8 cellular contexts compared by ENCODE assay signal in genomic region chr7:106009511-106010226, GRCh38. TPM values are rescaled to one million over a fixed set of nuclear protein-coding genes. Genes with fewer than 3 reads are reported as not detected.
A peak's percentile ranks its signal among the peaks of the same experiment; 100 is the strongest.
DNase-seq lines count a peak whose midpoint lies in the region; ATAC-seq and TF ChIP-seq lines count a peak whose summit lies in the region.

No MANE protein-coding gene starts in this region.

- peak overlapping the region; percentile 79 for H4K91ac ChIP-seq in IMR-90 (ENCODE audit: insufficient read depth, low read depth, low read length)

- H3K9me3 ChIP-seq in IMR-90 (ENCODE audit: control insufficient read depth, insufficient read depth, low read length): peaks cover 6% of the 10 kb centered on the region
- no peaks in the 10 kb centered on the region for H3K9me3 ChIP-seq in osteoblast (ENCODE audit: low read depth, low read length)
- H3K9me3 ChIP-seq in suprapubic skin: no peaks in the 10 kb centered on the region

- H3K4me1 ChIP-seq in IMR-90 (ENCODE audit: control insufficient read depth, insufficient read depth, low read length): peaks cover 26% of the 10 kb centered on the region
- peaks cover 27% of the 10 kb centered on the region for H3K4me1 ChIP-seq in osteoblast (ENCODE audit: insufficient read depth, low read length)
- peaks cover 17% of the 10 kb centered on the region for H3K4me1 ChIP-seq in suprapubic skin

- H2BK15ac ChIP-seq in IMR-90 (ENCODE audit: low read depth, low read length): 0 out of 3 replicates have a peak overlapping the region, but pooled peaks have one; percentile 39

- BruUV-seq in IMR-90 (replicated peaks; lab: Mats Ljungman, UMichigan): no TSS peak

- no peak for TF ChIP-seq POLR2A in IMR-90 (IDR thresholded peaks at IDR 0.05; ENCODE audit: low read depth, low read length)
- no peak for TF ChIP-seq POLR2A in suprapubic skin (IDR thresholded peaks at IDR 0.05)

- H3K4me1 Mint-ChIP-seq in activated naive CD4-positive, alpha-beta T cell treated with anti-CD3 and anti-CD28 coated beads, Interleukin-2, amount 10 ng/mL, durations not matched to agents 7 days and 5 days: peaks cover 39% of the 10 kb centered on the region

- intact Hi-C loops in IMR-90 (cut with micrococcal nuclease): loop anchor here (1.0 kb wide), 6 partner anchors 30 to 357 kb away; partner anchors contain the start of gene ATXN7L1

- peak overlapping the region; percentile 92 for H2BK20ac ChIP-seq in IMR-90 (ENCODE audit: low read depth, low read length)

- no peak for TF ChIP-seq EP300 in suprapubic skin (IDR thresholded peaks at IDR 0.05)

- peaks cover 20% of the 10 kb centered on the region for H3K9me1 ChIP-seq in IMR-90 (ENCODE audit: insufficient read depth, low read length)

- peak; percentile 87 for TF ChIP-seq RAD21 in IMR-90 (IDR thresholded peaks at IDR 0.05; ENCODE audit: low read length)

- H4K8ac ChIP-seq in IMR-90 (ENCODE audit: low read depth in 2 of 2, low read length in 2 of 2): peak overlapping the region in 1 of 2 experiments; percentile 80; a peak in 2 of 4 replicates

- H2AFZ ChIP-seq in IMR-90 (replicated peaks; ENCODE audit: low read length, poor library complexity): peak overlapping the region; percentile 67
- H2AFZ ChIP-seq in osteoblast (ENCODE audit: low read length): peak overlapping the region; percentile 90

- H3K23ac ChIP-seq in IMR-90 (ENCODE audit: low read depth, low read length): peak overlapping the region; percentile 72

- peaks cover 5% of the 10 kb centered on the region for H3K36me3 Mint-ChIP-seq in activated naive CD4-positive, alpha-beta T cell treated with anti-CD3 and anti-CD28 coated beads, Interleukin-2, amount 10 ng/mL, durations not matched to agents 7 days and 5 days

- H2BK120ac ChIP-seq in IMR-90 (ENCODE audit: low read depth, low read length): peak overlapping the region; percentile 90

- no peaks in the 10 kb centered on the region for H3K79me2 ChIP-seq in osteoblast (ENCODE audit: insufficient read depth, low read length)

- WGBS in IMR-90 (ENCODE audit: extremely low coverage in 2 of 2, insufficient read length in 1 of 2), 2 experiments: 0% methylated on average over 20 of the region's 29 CpGs; no CpG with 5 or more reads in 1 of the 2 experiments
- 5% methylated on average over 4 of the region's 29 CpGs for WGBS in suprapubic skin

- H4K5ac ChIP-seq in IMR-90 (ENCODE audit: low read depth, low read length): peak overlapping the region; percentile 85; the same call in 1 of the 2 replicates

- peak overlapping the region; percentile 88 for H3K14ac ChIP-seq in IMR-90 (replicated peaks; ENCODE audit: low read depth, low read length)

- CTCF ChIA-PET in IMR-90 (lab: Yijun Ruan, JAX): interaction anchor here (0.6 to 1.0 kb wide), 8 partner anchors 10 to 419 kb away, joined by 3 to 5 read pairs (median 4); no protein-coding TSS in a partner anchor
- CTCF ChIA-PET in activated naive CD4-positive, alpha-beta T cell treated with anti-CD3 and anti-CD28 coated beads, Interleukin-2, amount 10 ng/mL, durations not matched to agents 7 days and 5 days (lab: Charles Lee): interaction anchor here (0.7 to 6.5 kb wide), 7 partner anchors 34 to 353 kb away, joined by 3 to 101 read pairs (median 3); no protein-coding TSS in a partner anchor

- dilution Hi-C loops in IMR-90 (cut with HindIII; ENCODE audit: low sequenced_read_pairs, unreplicated experiment): no loop called here

- H3K27ac Mint-ChIP-seq in activated naive CD4-positive, alpha-beta T cell treated with anti-CD3 and anti-CD28 coated beads, Interleukin-2, amount 10 ng/mL, durations not matched to agents 7 days and 5 days: no peak overlapping the region

- no peaks in the 10 kb centered on the region for H4K20me1 ChIP-seq in IMR-90 (ENCODE audit: insufficient read depth, low read length)
- no peaks in the 10 kb centered on the region for H4K20me1 ChIP-seq in osteoblast (ENCODE audit: insufficient read depth, low read length)

- peak overlapping the region; percentile 23; the same call in 1 of the 2 replicates for H3K9ac ChIP-seq in IMR-90 (ENCODE audit: low read depth, low read length)

- ATAC-seq in GM19397 (IDR thresholded peaks at IDR 0.05; ENCODE audit: unreplicated experiment) (peak; percentile 83), IMR-90 (ENCODE audit: low read depth) (peak; percentile 84)

- POLR2A ChIA-PET in IMR-90 (lab: Charles Lee; ENCODE audit: unreplicated experiment): no interaction called here

- DNase-seq in Ammon's horn (ENCODE audit: low spot score) (peak; percentile 83), IMR-90 (peak; percentile 98), SHP77 treated with DMSO at 0.1 percent for 48 hours (lab: John Stamatoyannopoulos, UW) (peak; percentile 47), globus pallidus (ENCODE audit: low spot score) (peak; percentile 71), osteoblast (ENCODE audit: insufficient read length, low spot score, missing footprints) (peak; percentile 96), suprapubic skin (ENCODE audit: low spot score in 2 of 2) (peak; percentile 81 to 90)
- DNase-seq in activated naive CD4-positive, alpha-beta T cell treated with anti-CD3 and anti-CD28 coated beads, Interleukin-2, amount 10 ng/mL, durations not matched to agents 7 days and 5 days: peak; percentile 84

- peak overlapping the region; percentile 42 for H3K4me2 ChIP-seq in IMR-90 (ENCODE audit: low read depth, low read length)
- peak overlapping the region; percentile 67 for H3K4me2 ChIP-seq in osteoblast (ENCODE audit: insufficient read depth, low read length)

- H3K4ac ChIP-seq in IMR-90 (ENCODE audit: low read depth, low read length): peak overlapping the region; percentile 83

- H2AK5ac ChIP-seq in IMR-90 (ENCODE audit: low read depth, low read length): peak overlapping the region; percentile 67

- H3K27me3 ChIP-seq in IMR-90 (ENCODE audit: control insufficient read depth, insufficient read depth, low read length): no peaks in the 10 kb centered on the region
- peaks cover 13% of the 10 kb centered on the region for H3K27me3 ChIP-seq in osteoblast (ENCODE audit: insufficient read depth, low read length)
- H3K27me3 ChIP-seq in suprapubic skin: no peaks in the 10 kb centered on the region

- H3K36me3 ChIP-seq in IMR-90 (ENCODE audit: control insufficient read depth, insufficient read depth, low read length): no peaks in the 10 kb centered on the region
- no peaks in the 10 kb centered on the region for H3K36me3 ChIP-seq in osteoblast (ENCODE audit: insufficient read depth, low read length)
- no peaks in the 10 kb centered on the region for H3K36me3 ChIP-seq in suprapubic skin

- H3K27ac ChIP-seq in IMR-90 (ENCODE audit: insufficient read depth, low read length): peak overlapping the region; percentile 95
- peak overlapping the region; percentile 68 for H3K27ac ChIP-seq in osteoblast (ENCODE audit: low read depth, low read length)
- no peak overlapping the region for H3K27ac ChIP-seq in suprapubic skin

- H2AK9ac ChIP-seq in IMR-90 (replicated peaks; ENCODE audit: low read depth, low read length, poor library complexity): peak overlapping the region; percentile 6

- TF ChIP-seq CTCF in IMR-90 (conservative IDR thresholded peaks at IDR 0.05; ENCODE audit: low read depth, low read length) (peak; percentile 98), osteoblast (IDR thresholded peaks at IDR 0.05; ENCODE audit: extremely low read depth, low read depth, low read length) (peak; percentile 95), suprapubic skin (IDR thresholded peaks at IDR 0.05) (peak; percentile 65 to 96)

- H3K18ac ChIP-seq in IMR-90 (ENCODE audit: low read depth, low read length): peak overlapping the region; percentile 89; the same call in 1 of the 2 replicates

- peaks cover 39% of the 10 kb centered on the region for H3K27me3 Mint-ChIP-seq in activated naive CD4-positive, alpha-beta T cell treated with anti-CD3 and anti-CD28 coated beads, Interleukin-2, amount 10 ng/mL, durations not matched to agents 7 days and 5 days

- peak overlapping the region; percentile 55; the same call in 1 of the 2 replicates for H3K56ac ChIP-seq in IMR-90 (ENCODE audit: extremely low read depth, insufficient read depth, low read length)

- no peaks in the 10 kb centered on the region for H3K79me1 ChIP-seq in IMR-90 (ENCODE audit: low read depth in 1 of 2, low read length in 2 of 2)

- H3K9me3 Mint-ChIP-seq in activated naive CD4-positive, alpha-beta T cell treated with anti-CD3 and anti-CD28 coated beads, Interleukin-2, amount 10 ng/mL, durations not matched to agents 7 days and 5 days: peaks cover 20% of the 10 kb centered on the region

- in situ Hi-C loops in IMR-90 (cut with MboI; ENCODE audit: low sequenced_read_pairs): loop anchor here (5.0 kb wide), 1 partner anchor 242 kb away; no protein-coding TSS in a partner anchor

- H3K4me3 ChIP-seq in IMR-90 (ENCODE audit: insufficient read depth, low read depth, low read length) (no peak overlapping the region), osteoblast (ENCODE audit: insufficient read depth, low read length) (peak overlapping the region; percentile 48), suprapubic skin (no peak overlapping the region)

- H3K4me3 Mint-ChIP-seq in activated naive CD4-positive, alpha-beta T cell treated with anti-CD3 and anti-CD28 coated beads, Interleukin-2, amount 10 ng/mL, durations not matched to agents 7 days and 5 days: no peak overlapping the region

- H2BK5ac ChIP-seq in IMR-90 (ENCODE audit: low read depth, low read length, poor library complexity, severe bottlenecking): peak overlapping the region; percentile 81

TF ChIP-seq in IMR-90, 13 proteins besides CTCF, POLR2A, EP300 and RAD21 (continues in another document):
- TF ChIP-seq MAFK (IDR thresholded peaks at IDR 0.05; ENCODE audit: low read depth, low read length): peak; percentile 58; the same call in 1 of the 2 replicates
- TF ChIP-seq NFE2L2 (IDR thresholded peaks at IDR 0.05; ENCODE audit: low read depth, low read length): no peak; the same call in 1 of the 2 replicates
- TF ChIP-seq SMC3 (IDR thresholded peaks at IDR 0.05; ENCODE audit: low read depth, low read length): peak; percentile 91
- peak; percentile 100 for TF ChIP-seq BHLHE40 (IDR thresholded peaks at IDR 0.05; ENCODE audit: low read depth, low read length)
- 0 out of 2 replicates have a peak, but pooled peaks have one; percentile 26 for TF ChIP-seq FOS (IDR thresholded peaks at IDR 0.05; ENCODE audit: low read depth, low read length)
- peak; percentile 79 for TF ChIP-seq CEBPB (IDR thresholded peaks at IDR 0.05; ENCODE audit: low read depth, low read length)
- peak; percentile 46 for TF ChIP-seq MXI1 (IDR thresholded peaks at IDR 0.05; ENCODE audit: borderline replicate concordance, low read depth, low read length)

RNA-seq across cellular contexts. Expression of gene CDHR3, which starts 46.6 kb away (rescaled TPM):
- total RNA-seq in IMR-90 (2012; rRNA removed) (1.6 and 1.7 TPM in 2 replicates), osteoblast (6.5 and 8.3 TPM in 2 replicates), suprapubic skin (1 to 10 TPM; 1.3 to 6.5 (median 2.7) TPM)
- polyA plus RNA-seq in IMR-90 (2012; rRNA removed): 0.96 and 1.3 TPM in 2 replicates
- polyA plus RNA-seq in IMR-90 (2012; cell fraction: cytosol; rRNA removed): 0.81 and 0.82 TPM in 2 replicates
- 3.9 and 4.1 TPM in 2 replicates for polyA plus RNA-seq in IMR-90 (2012; cell fraction: nucleus; rRNA removed; ENCODE audit: low replicate concordance)

Comparison
In these comparisons a context has a peak if more than half of its experiments do, and no peak if none do; other contexts are left out.
1. DNase-seq: peak in every context shown above with its lines; median percentile 98 in IMR-90; 96 in osteoblast; 86 in suprapubic skin; 84 in activated naive CD4-positive, alpha-beta T cell treated with anti-CD3 and anti-CD28 coated beads, Interleukin-2, amount 10 ng/mL, durations not matched to agents 7 days and 5 days; 83 in Ammon's horn; 71 in globus pallidus; 47 in SHP77 treated with DMSO at 0.1 percent for 48 hours.